In the genomic region with DNA sequence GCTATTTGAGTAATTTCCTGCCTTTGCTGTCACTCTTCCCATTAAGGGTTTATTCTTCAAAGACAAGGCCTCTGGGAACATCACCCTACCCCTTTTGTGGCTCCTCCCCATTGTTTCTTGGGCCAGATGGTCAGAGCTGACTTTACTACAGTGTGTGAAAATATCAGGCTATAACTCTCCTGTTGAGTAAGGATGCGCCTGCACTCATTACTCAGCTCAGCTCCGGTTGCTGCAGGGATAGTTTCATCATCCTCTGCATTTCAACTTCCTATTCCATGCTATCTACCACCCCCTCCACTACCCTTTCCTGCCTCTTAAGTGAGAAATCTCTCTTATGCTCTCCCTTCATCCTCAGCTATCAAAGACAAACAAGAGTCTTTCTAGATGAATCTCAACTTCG, we compare ENCODE assay signal across 20 cellular contexts. TPM values are rescaled to one million over a fixed set of nuclear protein-coding genes. Genes with fewer than 3 reads are reported as not detected.
DNase-seq lines count a peak whose midpoint lies in the region; ATAC-seq and TF ChIP-seq lines count a peak whose summit lies in the region.
"Had no signal": no experiment of that assay in that cellular context is flagged by ENCODE, and none has a peak within 500 bp of the region (broad histone marks: within the 10 kb centered on the region; RNA-seq: fewer than 3 reads in every experiment).

No MANE protein-coding gene starts in this region.

- no peaks in the 10 kb centered on the region for H3K36me3 ChIP-seq in RWPE2 (ENCODE audit: low read depth)
- H3K36me3 ChIP-seq: esophagus squamous epithelium, tibial nerve had no signal

- DNase-seq in AML-193 (lab: John Stamatoyannopoulos, UW) (peak; percentile 51 to 76), HS-5 (ENCODE audit: low read depth) (peak; percentile 1), RWPE2 (ENCODE audit: low spot score) (no peak), foreskin keratinocyte (peak; percentile 36 to 53), NCI-H1092 (lab: John Stamatoyannopoulos, UW) (no peak), Ammon's horn (ENCODE audit: low spot score) (no peak), WTC11 (ENCODE audit: low spot score) (no peak)
- DNase-seq: activated naive CD4-positive, alpha-beta T cell treated with Interleukin-2 at 50 U/mL for 16 hours; dorsolateral prefrontal cortex; esophagus squamous epithelium; hippocampal formation; KG1; NCI-H1694; NCI-H524 had no signal

- H3K9me3 ChIP-seq in RWPE2 (ENCODE audit: severe bottlenecking), result no peaks in the 10 kb centered on the region
- H3K9me3 ChIP-seq: A549, esophagus squamous epithelium, tibial nerve had no signal

- H3K4me1 ChIP-seq in RWPE2 (ENCODE audit: insufficient read depth, poor library complexity, severe bottlenecking) (no peaks in the 10 kb centered on the region), foreskin keratinocyte (no peaks in the 10 kb centered on the region)
- H3K4me1 ChIP-seq: A549 had no signal

- TF ChIP-seq CTCF in RWPE2 (IDR thresholded peaks at IDR 0.05; ENCODE audit: poor library complexity, severe bottlenecking), result no peak
- no peak for TF ChIP-seq CTCF in foreskin keratinocyte (conservative IDR thresholded peaks at IDR 0.05)
- TF ChIP-seq CTCF in WTC11 (IDR thresholded peaks at IDR 0.05), result no peak

- H3K9me3 Mint-ChIP-seq in WTC11, result peaks cover 29% of the 10 kb centered on the region
- H3K9me3 Mint-ChIP-seq: stimulated activated effector memory CD8-positive, alpha-beta T cell treated with anti-CD3 and anti-CD28 coated beads, Interleukin-12 subunit alpha, Interleukin-12 subunit beta, amount 100 ng/mL, for 72 hours had no signal

- peaks cover 7% of the 10 kb centered on the region; the same call in 1 of the 2 replicates for H3K36me3 Mint-ChIP-seq in WTC11
- H3K36me3 Mint-ChIP-seq: stimulated activated effector memory CD8-positive, alpha-beta T cell treated with anti-CD3 and anti-CD28 coated beads, Interleukin-12 subunit alpha, Interleukin-12 subunit beta, amount 100 ng/mL, for 72 hours had no signal

- POLR2A ChIA-PET in WTC11 (lab: Charles Lee), result no interaction called here

- CTCF ChIA-PET in WTC11 (lab: Charles Lee), result no interaction called here

- H3K27me3 ChIP-seq in RWPE2 (ENCODE audit: insufficient read depth, poor library complexity, severe bottlenecking) (peaks cover 3% of the 10 kb centered on the region), foreskin keratinocyte (peaks cover 3% of the 10 kb centered on the region)
- H3K27me3 ChIP-seq: esophagus squamous epithelium, tibial nerve had no signal

- H3K4me1 Mint-ChIP-seq in WTC11, result peaks cover 17% of the 10 kb centered on the region
- H3K4me1 Mint-ChIP-seq: stimulated activated effector memory CD8-positive, alpha-beta T cell treated with anti-CD3 and anti-CD28 coated beads, Interleukin-12 subunit alpha, Interleukin-12 subunit beta, amount 100 ng/mL, for 72 hours had no signal

- no peak overlapping the region for H3K27ac ChIP-seq in RWPE2 (ENCODE audit: poor library complexity, severe bottlenecking)
- no peak overlapping the region for H3K27ac ChIP-seq in foreskin keratinocyte
- H3K27ac ChIP-seq: A549, dorsolateral prefrontal cortex, tibial nerve had no signal

- no peak overlapping the region for H3K27ac Mint-ChIP-seq in WTC11
- H3K27ac Mint-ChIP-seq: stimulated activated effector memory CD8-positive, alpha-beta T cell treated with anti-CD3 and anti-CD28 coated beads, Interleukin-12 subunit alpha, Interleukin-12 subunit beta, amount 100 ng/mL, for 72 hours had no signal

- no peak overlapping the region for H3K4me3 ChIP-seq in RWPE2 (ENCODE audit: severe bottlenecking)
- H3K4me3 ChIP-seq: A549, dorsolateral prefrontal cortex, esophagus squamous epithelium, tibial nerve had no signal

- ATAC-seq in RWPE2 (ENCODE audit: low read depth) (peak; percentile 82), foreskin keratinocyte (peak; percentile 53), HG03196 (IDR thresholded peaks at IDR 0.05; ENCODE audit: unreplicated experiment) (no peak), WTC11 (no peak)
- ATAC-seq: activated CD4-positive, CD25-positive, alpha-beta regulatory T cell treated with anti-CD3 and anti-CD28 coated beads, Interleukin-2, amount 50 U/mL, for 24 hours; stimulated activated effector memory CD8-positive, alpha-beta T cell treated with anti-CD3 and anti-CD28 coated beads, Interleukin-12 subunit alpha, Interleukin-12 subunit beta, amount 100 ng/mL, for 72 hours had no signal

- no peaks in the 10 kb centered on the region; the same call in 1 of the 2 replicates for H3K27me3 Mint-ChIP-seq in WTC11 (ENCODE audit: low read depth)

- no peak overlapping the region for H3K4me3 Mint-ChIP-seq in WTC11
- H3K4me3 Mint-ChIP-seq: stimulated activated effector memory CD8-positive, alpha-beta T cell treated with anti-CD3 and anti-CD28 coated beads, Interleukin-12 subunit alpha, Interleukin-12 subunit beta, amount 100 ng/mL, for 72 hours had no signal

TF ChIP-seq in WTC11, 78 proteins besides CTCF, POLR2A, EP300 and RAD21:
- TF ChIP-seq CREB1 (CRISPR knock-in tag; IDR thresholded peaks at IDR 0.05), result no peak
- TF ChIP-seq ARID4B (CRISPR knock-in tag; IDR thresholded peaks at IDR 0.05; ENCODE audit: borderline replicate concordance), result no peak
- TF ChIP-seq EMX1 (CRISPR knock-in tag; IDR thresholded peaks at IDR 0.05), result no peak

RNA-seq across cellular contexts. Expression of gene TMEM100, which starts 48.6 kb away (rescaled TPM):
- total RNA-seq in foreskin keratinocyte (0.07 and 0.37 TPM in 2 replicates), WTC11 (2021) (0.39 to 1.1 TPM (median 0.57 TPM) in 3 replicates)
- polyA plus RNA-seq in foreskin keratinocyte, result 0.16 and 0.23 TPM in 2 replicates
- total RNA-seq: T-helper 1 cell treated with Interleukin-12 subunit alpha and Interleukin-12 subunit beta and Interleukin-4 antibody, amounts not matched to agents 30 ng/mL and 1 ng/mL, for 36 hours had no signal
- polyA plus RNA-seq: A549 had no signal

Comparison
In these comparisons a context has a peak if more than half of its experiments do, and no peak if none do; other contexts are left out.
1. DNase-seq: peak in AML-193 (2 of 2), HS-5 (single experiment) and foreskin keratinocyte (2 of 2); none in RWPE2 (single experiment), NCI-H1092 (single experiment), Ammon's horn (single experiment) and WTC11 (single experiment).
2. ATAC-seq: peak in RWPE2 (single experiment) and foreskin keratinocyte (single experiment); none in HG03196 (single experiment) and WTC11 (single experiment).